ENCODE assay signal across 8 cellular contexts in genomic region chr12:57175428-57176138, GRCh38.
DNase-seq lines count a peak whose midpoint lies in the region; ATAC-seq lines count a peak whose summit lies in the region.

No MANE protein-coding gene starts in this region.

- ATAC-seq in effector memory CD8-positive, alpha-beta T cell (replicated peaks) = no peak
- no peak for ATAC-seq in stimulated activated naive CD8-positive, alpha-beta T cell treated with anti-CD3 and anti-CD28 coated beads, Interleukin-15, amount 100 ng/mL, for 72 hours

- H3K27ac Mint-ChIP-seq in effector memory CD8-positive, alpha-beta T cell = no peak overlapping the region
- no peak overlapping the region for H3K27ac Mint-ChIP-seq in stimulated activated naive CD8-positive, alpha-beta T cell treated with anti-CD3 and anti-CD28 coated beads, Interleukin-15, amount 100 ng/mL, for 72 hours

- H3K4me3 Mint-ChIP-seq in effector memory CD8-positive, alpha-beta T cell = no peak overlapping the region
- no peak overlapping the region for H3K4me3 Mint-ChIP-seq in stimulated activated naive CD8-positive, alpha-beta T cell treated with anti-CD3 and anti-CD28 coated beads, Interleukin-15, amount 100 ng/mL, for 72 hours

- H3K36me3 Mint-ChIP-seq in effector memory CD8-positive, alpha-beta T cell (ENCODE audit: insufficient read depth) = no peaks in the 10 kb centered on the region

- peaks cover 0 to 2% of the 10 kb centered on the region in 2 donors for H3K4me1 Mint-ChIP-seq in effector memory CD8-positive, alpha-beta T cell (ENCODE audit: low read depth in 2 of 2)
- no peaks in the 10 kb centered on the region for H3K4me1 Mint-ChIP-seq in stimulated activated naive CD8-positive, alpha-beta T cell treated with anti-CD3 and anti-CD28 coated beads, Interleukin-15, amount 100 ng/mL, for 72 hours

- H3K9me3 Mint-ChIP-seq in effector memory CD8-positive, alpha-beta T cell = no peaks in the 10 kb centered on the region
- H3K9me3 Mint-ChIP-seq in stimulated activated naive CD8-positive, alpha-beta T cell treated with anti-CD3 and anti-CD28 coated beads, Interleukin-15, amount 100 ng/mL, for 72 hours = no peaks in the 10 kb centered on the region

- DNase-seq in SIG-M5 treated with dmso at 0.1 percent for 504 hours (lab: John Stamatoyannopoulos, UW; ENCODE audit: unreplicated experiment) = peak; percentile 45
- no peak for DNase-seq in SIG-M5 (lab: John Stamatoyannopoulos, UW)
- peak; percentile 93 for DNase-seq in NCI-H2196 (lab: John Stamatoyannopoulos, UW; ENCODE audit: unreplicated experiment)
- DNase-seq in activated CD4-positive, alpha-beta T cell treated with anti-CD3 and anti-CD28 coated beads, Interleukin-2, amount 50 U/mL, for 1 hour = peak; percentile 34
- DNase-seq in effector memory CD8-positive, alpha-beta T cell = peak in 2 of 3 experiments; percentile 20 to 29
- peak; percentile 86 for DNase-seq in medulla oblongata (ENCODE audit: extremely low spot score)
- peak; percentile 36 to 41 for DNase-seq in stimulated activated naive CD8-positive, alpha-beta T cell treated with anti-CD3 and anti-CD28 coated beads, Interleukin-15, amount 100 ng/mL, for 72 hours
- no peak for DNase-seq in NK-92 treated with Interleukin-12 subunit alpha and Interleukin-12 subunit beta, amount 100 ng/mL, for 24 hours (lab: John Stamatoyannopoulos, UW)

- peaks cover 6 to 8% of the 10 kb centered on the region in 2 donors for H3K27me3 Mint-ChIP-seq in effector memory CD8-positive, alpha-beta T cell
- no peaks in the 10 kb centered on the region for H3K27me3 Mint-ChIP-seq in stimulated activated naive CD8-positive, alpha-beta T cell treated with anti-CD3 and anti-CD28 coated beads, Interleukin-15, amount 100 ng/mL, for 72 hours

Comparison
In these comparisons a context has a peak if more than half of its experiments do, and no peak if none do; other contexts are left out.
1. DNase-seq: peak in SIG-M5 treated with dmso at 0.1 percent for 504 hours (single experiment), NCI-H2196 (single experiment), activated CD4-positive, alpha-beta T cell treated with anti-CD3 and anti-CD28 coated beads, Interleukin-2, amount 50 U/mL, for 1 hour (single experiment), effector memory CD8-positive, alpha-beta T cell (2 of 3), medulla oblongata (single experiment) and stimulated activated naive CD8-positive, alpha-beta T cell treated with anti-CD3 and anti-CD28 coated beads, Interleukin-15, amount 100 ng/mL, for 72 hours (2 of 2); none in SIG-M5 (single experiment) and NK-92 treated with Interleukin-12 subunit alpha and Interleukin-12 subunit beta, amount 100 ng/mL, for 24 hours (single experiment).